Comparison of ENCODE assay signal across 8 cellular contexts in genomic region chr21:34020005-34020847, GRCh38. TPM values are rescaled to one million over a fixed set of nuclear protein-coding genes. Genes with fewer than 3 reads are reported as not detected.
DNase-seq lines count a peak whose midpoint lies in the region; ATAC-seq and TF ChIP-seq lines count a peak whose summit lies in the region.

No MANE protein-coding gene starts in this region.

- CTCF ChIA-PET in AG04450 (lab: Charles Lee): interaction anchor here (1.7 kb wide), 1 partner anchor 96 kb away, joined by 4 read pairs; no protein-coding TSS in a partner anchor
- CTCF ChIA-PET in CD8-positive, alpha-beta memory T cell (lab: Charles Lee): interaction anchor here (1.1 to 1.2 kb wide), 3 partner anchors 96 to 328 kb away, joined by 3 read pairs; no protein-coding TSS in a partner anchor

- H3K4me1 ChIP-seq in neutrophil (ENCODE audit: control insufficient read depth in 1 of 2, insufficient read depth in 1 of 2, low read depth in 1 of 2, low read length in 1 of 2): peaks cover 10 to 29% of the 10 kb centered on the region in 2 experiments
- peaks cover 32% of the 10 kb centered on the region for H3K4me1 ChIP-seq in CD8-positive, alpha-beta memory T cell (ENCODE audit: insufficient read depth, low read length)

- H3K4me3 ChIP-seq in AG04450 (ENCODE audit: low read depth, low read length) (no peak overlapping the region), neutrophil (ENCODE audit: low read depth in 1 of 2, low read length in 1 of 2) (no peak overlapping the region)
- no peak overlapping the region for H3K4me3 ChIP-seq in CD8-positive, alpha-beta memory T cell (ENCODE audit: low read length)

- H3K27ac Mint-ChIP-seq in CD8-positive, alpha-beta memory T cell: peak overlapping the region in 2 of 8 donors; percentile 14 to 18

- H3K27ac ChIP-seq in AG04450 (ENCODE audit: low read depth, low read length) (no peak overlapping the region), neutrophil (peak overlapping the region; percentile 49)
- no peak overlapping the region for H3K27ac ChIP-seq in CD8-positive, alpha-beta memory T cell (ENCODE audit: low read depth, low read length)

- peak; percentile 18; the same call in 1 of the 2 replicates for TF ChIP-seq CTCF in AG04450 (IDR thresholded peaks at IDR 0.05; ENCODE audit: low read depth, low read length)
- TF ChIP-seq CTCF in neutrophil (IDR thresholded peaks at IDR 0.05): no peak

- H3K36me3 ChIP-seq in neutrophil: no peaks in the 10 kb centered on the region
- H3K36me3 ChIP-seq in CD8-positive, alpha-beta memory T cell (ENCODE audit: insufficient read depth, low read length): no peaks in the 10 kb centered on the region

- H3K4me1 Mint-ChIP-seq in CD8-positive, alpha-beta memory T cell: peaks cover 18 to 36% (median 20%) of the 10 kb centered on the region in 3 donors

- no peaks in the 10 kb centered on the region for H3K27me3 Mint-ChIP-seq in CD8-positive, alpha-beta memory T cell

- peak overlapping the region in 1 of 7 donors; percentile 25 for H3K4me3 Mint-ChIP-seq in CD8-positive, alpha-beta memory T cell

- POLR2A ChIA-PET in AG04450 (lab: Yijun Ruan, JAX): no interaction called here
- POLR2A ChIA-PET in CD8-positive, alpha-beta memory T cell (lab: Charles Lee): no interaction called here

- DNase-seq in AG04450 (ENCODE audit: low read depth, low spot score) (no peak), RPMI7951 (ENCODE audit: low read depth) (peak; percentile 82)
- DNase-seq in activated effector memory CD4-positive, alpha-beta T cell treated with anti-CD3 and anti-CD28 coated beads, Interleukin-2, amount 50 U/mL, for 16 hours: no peak
- no peak for DNase-seq in stimulated activated CD4-positive, alpha-beta T cell treated with anti-CD3 and anti-CD28 coated beads, Interleukin-2, amount 100 ng/mL, for 48 hours
- DNase-seq in CD8-positive, alpha-beta memory T cell: no peak

- ATAC-seq in GM18909 (IDR thresholded peaks at IDR 0.05; ENCODE audit: poor library complexity, unreplicated experiment): peak; percentile 43
- peak; percentile 33 for ATAC-seq in HG03139 (IDR thresholded peaks at IDR 0.05; ENCODE audit: unreplicated experiment)

- H3K9me3 Mint-ChIP-seq in CD8-positive, alpha-beta memory T cell: peaks cover 0 to 3% (median 0%) of the 10 kb centered on the region in 5 donors

- H3K36me3 Mint-ChIP-seq in CD8-positive, alpha-beta memory T cell: peaks cover 0 to 19% (median 0%) of the 10 kb centered on the region in 3 donors

- H3K9me3 ChIP-seq in AG04450 (ENCODE audit: control insufficient read depth, insufficient read depth, low read length): no peaks in the 10 kb centered on the region; the same call in none of the 2 replicates
- H3K9me3 ChIP-seq in neutrophil: no peaks in the 10 kb centered on the region
- H3K9me3 ChIP-seq in CD8-positive, alpha-beta memory T cell (ENCODE audit: low read length): no peaks in the 10 kb centered on the region

- H3K27me3 ChIP-seq in AG04450 (ENCODE audit: control insufficient read depth, insufficient read depth, low read length) (no peaks in the 10 kb centered on the region), neutrophil (no peaks in the 10 kb centered on the region)
- H3K27me3 ChIP-seq in CD8-positive, alpha-beta memory T cell (ENCODE audit: insufficient read depth, low read length, poor library complexity, severe bottlenecking): no peaks in the 10 kb centered on the region

RNA-seq across cellular contexts. Expression of gene MRPS6, which starts 53.2 kb away (rescaled TPM):
- polyA plus RNA-seq in AG04450 (2011; rRNA removed): 31.4 and 35.8 TPM in 2 replicates
- 10.4 and 14.3 TPM in 2 replicates for polyA minus RNA-seq in AG04450 (2011; rRNA and poly(A)+ RNA removed)
- 20.1 and 21.1 TPM in 2 replicates for total RNA-seq in RPMI7951 (2014; rRNA removed; shearing (Covaris generic))
- total RNA-seq in CD8-positive, alpha-beta memory T cell: 100 to 1,000 TPM; 134 to 136 TPM
- polyA plus RNA-seq in CD8-positive, alpha-beta memory T cell: 163 TPM

RNA-seq across cellular contexts. Expression of gene SLC5A3, which starts 53.2 kb away (rescaled TPM):
- 7.1 and 9.5 TPM in 2 replicates for polyA plus RNA-seq in AG04450 (2011; rRNA removed)
- polyA minus RNA-seq in AG04450 (2011; rRNA and poly(A)+ RNA removed): 18.4 and 30.6 TPM in 2 replicates
- 7.5 and 8.4 TPM in 2 replicates for total RNA-seq in RPMI7951 (2014; rRNA removed; shearing (Covaris generic))
- 10 to 100 TPM; 23.2 to 23.8 TPM for total RNA-seq in CD8-positive, alpha-beta memory T cell
- 1.4 TPM for polyA plus RNA-seq in CD8-positive, alpha-beta memory T cell
